In the genomic region with DNA sequence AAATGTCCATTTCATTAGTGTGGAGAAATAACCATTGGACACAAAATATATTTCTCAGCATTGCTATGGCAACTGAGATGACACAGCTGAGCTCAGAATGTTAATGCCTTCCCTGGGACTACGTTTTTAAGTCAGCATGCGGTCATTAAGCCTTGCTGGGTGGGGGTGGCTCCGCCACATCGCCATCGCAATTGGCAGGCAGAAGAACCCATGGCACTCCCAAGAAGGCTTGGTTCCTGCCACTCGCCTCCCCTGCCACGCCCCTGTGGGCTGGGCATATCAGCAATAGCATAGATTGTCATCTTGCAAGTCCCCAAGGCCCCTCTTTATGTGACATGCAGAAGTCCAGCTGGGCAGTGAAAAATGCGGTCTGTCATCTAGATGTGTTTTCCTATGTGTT, we compare ENCODE assay signal across 24 cellular contexts.
"Had no signal": no experiment of that assay in that cellular context is flagged by ENCODE, and none has a peak within 500 bp of the region (broad histone marks: within the 10 kb centered on the region; RNA-seq: fewer than 3 reads in every experiment).

No MANE protein-coding gene starts in this region.

- H3K27ac Mint-ChIP-seq: activated CD4-positive, alpha-beta memory T cell treated with anti-CD3 and anti-CD28 coated beads, Interleukin-2, amount 10 ng/mL, durations not matched to agents 7 days and 5 days; activated CD4-positive, alpha-beta T cell treated with anti-CD3 and anti-CD28 coated beads, Interleukin-2, amount 10 ng/mL, durations not matched to agents 24 days and 14 days; activated naive CD8-positive, alpha-beta T cell treated with anti-CD3 and anti-CD28 coated beads, Interleukin-2, amount 50 U/mL, for 24 hours; activated T-cell treated with anti-CD3 and anti-CD28 coated beads, Interleukin-2, amount 50 U/mL, for 72 hours; effector memory CD8-positive, alpha-beta T cell; naive B cell; stimulated activated memory B cell treated with anti-CD40 and anti-IgM and Interleukin-4, amounts not matched to agents 10 μg/mL and 1 μg/mL and 100 μg/mL, for 72 hours; T-helper 17 cell had no signal

- H3K36me3 Mint-ChIP-seq: naive B cell; stimulated activated memory B cell treated with anti-CD40 and anti-IgM and Interleukin-4, amounts not matched to agents 10 μg/mL and 1 μg/mL and 100 μg/mL, for 72 hours had no signal

- H3K4me1 ChIP-seq: heart right ventricle, lower lobe of right lung, stomach, transverse colon, uterus had no signal

- H3K4me3 Mint-ChIP-seq: activated CD4-positive, alpha-beta memory T cell treated with anti-CD3 and anti-CD28 coated beads, Interleukin-2, amount 10 ng/mL, durations not matched to agents 7 days and 5 days; activated CD4-positive, alpha-beta T cell treated with anti-CD3 and anti-CD28 coated beads, Interleukin-2, amount 10 ng/mL, durations not matched to agents 24 days and 14 days; activated naive CD8-positive, alpha-beta T cell treated with anti-CD3 and anti-CD28 coated beads, Interleukin-2, amount 50 U/mL, for 24 hours; activated T-cell treated with anti-CD3 and anti-CD28 coated beads, Interleukin-2, amount 50 U/mL, for 72 hours; effector memory CD8-positive, alpha-beta T cell; naive B cell; neural crest cell; stimulated activated memory B cell treated with anti-CD40 and anti-IgM and Interleukin-4, amounts not matched to agents 10 μg/mL and 1 μg/mL and 100 μg/mL, for 72 hours; T-helper 17 cell had no signal

- H3K27me3 Mint-ChIP-seq: activated CD4-positive, alpha-beta memory T cell treated with anti-CD3 and anti-CD28 coated beads, Interleukin-2, amount 10 ng/mL, durations not matched to agents 7 days and 5 days; activated naive CD8-positive, alpha-beta T cell treated with anti-CD3 and anti-CD28 coated beads, Interleukin-2, amount 50 U/mL, for 24 hours; effector memory CD8-positive, alpha-beta T cell; stimulated activated memory B cell treated with anti-CD40 and anti-IgM and Interleukin-4, amounts not matched to agents 10 μg/mL and 1 μg/mL and 100 μg/mL, for 72 hours had no signal

- H3K36me3 ChIP-seq: brain microvascular endothelial cell, esophagus muscularis mucosa, heart right ventricle, lower lobe of right lung, sigmoid colon, stomach, suprapubic skin, transverse colon, uterus had no signal

- H3K4me3 ChIP-seq: esophagus muscularis mucosa, heart right ventricle, lower lobe of right lung, sigmoid colon, smooth muscle cell, stomach, suprapubic skin, transverse colon, uterus had no signal

- H3K27me3 ChIP-seq: brain microvascular endothelial cell, esophagus muscularis mucosa, sigmoid colon, stomach, suprapubic skin, transverse colon, uterus had no signal

- H3K9me3 ChIP-seq: esophagus muscularis mucosa, heart right ventricle, lower lobe of right lung, sigmoid colon, stomach, suprapubic skin, transverse colon, uterus had no signal

- H3K9me3 Mint-ChIP-seq: activated CD4-positive, alpha-beta memory T cell treated with anti-CD3 and anti-CD28 coated beads, Interleukin-2, amount 10 ng/mL, durations not matched to agents 7 days and 5 days; activated CD4-positive, alpha-beta T cell treated with anti-CD3 and anti-CD28 coated beads, Interleukin-2, amount 10 ng/mL, durations not matched to agents 24 days and 14 days; effector memory CD8-positive, alpha-beta T cell; neural crest cell had no signal

- DNase-seq: activated CD4-positive, alpha-beta memory T cell treated with anti-CD3 and anti-CD28 coated beads, Interleukin-2, amount 10 ng/mL, durations not matched to agents 7 days and 5 days; activated CD4-positive, alpha-beta T cell treated with anti-CD3 and anti-CD28 coated beads, Interleukin-2, amount 10 ng/mL, durations not matched to agents 24 days and 14 days; activated gamma-delta T cell; activated naive CD4-positive, alpha-beta T cell treated with anti-CD3 and anti-CD28 coated beads, Interleukin-2, amount 50 U/mL, for 16 hours; activated naive CD8-positive, alpha-beta T cell treated with anti-CD3 and anti-CD28 coated beads, Interleukin-2, amount 50 U/mL, for 24 hours; activated T-cell treated with anti-CD3 and anti-CD28 coated beads, Interleukin-2, amount 50 U/mL, for 72 hours; brain microvascular endothelial cell; caudate nucleus; effector memory CD8-positive, alpha-beta T cell; heart right ventricle; lower lobe of right lung; naive B cell; occipital lobe; sigmoid colon; stimulated activated CD4-positive, alpha-beta T cell treated with anti-CD3 and anti-CD28 coated beads, Interleukin-15, amount 100 ng/mL, for 24 hours; stomach; T-helper 17 cell; transverse colon; uterus had no signal

- H3K27ac ChIP-seq: brain microvascular endothelial cell, esophagus muscularis mucosa, heart right ventricle, lower lobe of right lung, stomach, suprapubic skin, transverse colon, uterus had no signal

- H3K4me1 Mint-ChIP-seq: activated CD4-positive, alpha-beta memory T cell treated with anti-CD3 and anti-CD28 coated beads, Interleukin-2, amount 10 ng/mL, durations not matched to agents 7 days and 5 days; activated CD4-positive, alpha-beta T cell treated with anti-CD3 and anti-CD28 coated beads, Interleukin-2, amount 10 ng/mL, durations not matched to agents 24 days and 14 days; activated naive CD8-positive, alpha-beta T cell treated with anti-CD3 and anti-CD28 coated beads, Interleukin-2, amount 50 U/mL, for 24 hours; naive B cell; neural crest cell; stimulated activated memory B cell treated with anti-CD40 and anti-IgM and Interleukin-4, amounts not matched to agents 10 μg/mL and 1 μg/mL and 100 μg/mL, for 72 hours; T-helper 17 cell had no signal
